ENCODE assay signal across 1 cellular context in genomic region chr5:177303121-177303924, GRCh38.
TF ChIP-seq lines count a peak whose summit lies in the region.

Gene PRELID1 (plus strand): TSS chr5:177303799. CDS start chr5:177303986, 187 bp downstream.
Gene RAB24 (minus strand): TSS chr5:177303719. CDS start chr5:177303288, 431 bp downstream.

TF ChIP-seq in HepG2, 621 proteins besides CTCF, POLR2A, EP300 and RAD21 (continued from another document and continues in another):
- no peak for TF ChIP-seq ATF2 (CRISPR knock-in tag; IDR thresholded peaks at IDR 0.05)
- peak; percentile 46; the same call in 1 of the 2 replicates for TF ChIP-seq KDM3A (CRISPR knock-in tag; IDR thresholded peaks at IDR 0.05; ENCODE audit: low read depth)
- no peak for TF ChIP-seq ZBTB3 (CRISPR knock-in tag; IDR thresholded peaks at IDR 0.05; ENCODE audit: borderline replicate concordance, low read depth)
- no peak; the same call in 1 of the 2 replicates for TF ChIP-seq KDM5A (IDR thresholded peaks at IDR 0.05; ENCODE audit: borderline replicate concordance, low read length)
- TF ChIP-seq ZNF143 (CRISPR knock-in tag; IDR thresholded peaks at IDR 0.05), result no peak
- TF ChIP-seq ZNF652 (CRISPR knock-in tag; IDR thresholded peaks at IDR 0.05; ENCODE audit: borderline replicate concordance, low read depth), result no peak
- peak; percentile 55 for TF ChIP-seq ELF3 (CRISPR knock-in tag; IDR thresholded peaks at IDR 0.05)
- TF ChIP-seq GZF1 (CRISPR knock-in tag; IDR thresholded peaks at IDR 0.05), result peak; percentile 48
- peak; percentile 77; the same call in 1 of the 2 replicates for TF ChIP-seq MXD4 (CRISPR knock-in tag; IDR thresholded peaks at IDR 0.05)
- peak; percentile 21; the same call in 1 of the 2 replicates for TF ChIP-seq NFYB (CRISPR knock-in tag; IDR thresholded peaks at IDR 0.05)
- no peak for TF ChIP-seq RFX5 (IDR thresholded peaks at IDR 0.05; ENCODE audit: low read depth, low read length)
- peak; percentile 41 for TF ChIP-seq ZMYM3 (CRISPR knock-in tag; IDR thresholded peaks at IDR 0.05)
- peak; percentile 57 for TF ChIP-seq JARID2 (CRISPR knock-in tag; IDR thresholded peaks at IDR 0.05; ENCODE audit: insufficient replicate concordance)
- no peak for TF ChIP-seq ZNF251 (CRISPR knock-in tag; IDR thresholded peaks at IDR 0.05)
- TF ChIP-seq ZNF883 (CRISPR knock-in tag; IDR thresholded peaks at IDR 0.05; ENCODE audit: not compliant biosample characterization), result peak; percentile 76
- TF ChIP-seq PRDM10 (CRISPR knock-in tag; IDR thresholded peaks at IDR 0.05; ENCODE audit: low read depth), result no peak
- TF ChIP-seq ZNF672 (CRISPR knock-in tag; IDR thresholded peaks at IDR 0.05), result no peak; the same call in 1 of the 2 replicates
- peak; percentile 63 for TF ChIP-seq SP2 (CRISPR knock-in tag; IDR thresholded peaks at IDR 0.05)
- no peak for TF ChIP-seq POGZ (CRISPR knock-in tag; IDR thresholded peaks at IDR 0.05)
- peak; percentile 40; the same call in 1 of the 2 replicates for TF ChIP-seq ZNF121 (CRISPR knock-in tag; IDR thresholded peaks at IDR 0.05)
- no peak for TF ChIP-seq GMEB2 (CRISPR knock-in tag; IDR thresholded peaks at IDR 0.05; ENCODE audit: low read depth)
- no peak for TF ChIP-seq HHEX (CRISPR knock-in tag; IDR thresholded peaks at IDR 0.05)
- no peak; the same call in 1 of the 2 replicates for TF ChIP-seq DMAP1 (CRISPR knock-in tag; IDR thresholded peaks at IDR 0.05)
- TF ChIP-seq JUN (CRISPR knock-in tag; IDR thresholded peaks at IDR 0.05), result no peak
- peak; percentile 12 for TF ChIP-seq HNRNPK (IDR thresholded peaks at IDR 0.05; ENCODE audit: low read depth, low read length, poor library complexity, severe bottlenecking)
- TF ChIP-seq RARA (CRISPR knock-in tag; IDR thresholded peaks at IDR 0.05), result peak; percentile 11; the same call in 1 of the 2 replicates
- TF ChIP-seq ZNF101 (CRISPR knock-in tag; IDR thresholded peaks at IDR 0.05; ENCODE audit: borderline replicate concordance, low read depth), result no peak
- TF ChIP-seq MAX (IDR thresholded peaks at IDR 0.05), result peak; percentile 59
- no peak for TF ChIP-seq ONECUT2 (CRISPR knock-in tag; IDR thresholded peaks at IDR 0.05)
- TF ChIP-seq ZNF687 (CRISPR knock-in tag; IDR thresholded peaks at IDR 0.05), result peak; percentile 96
- no peak for TF ChIP-seq THAP8 (CRISPR knock-in tag; IDR thresholded peaks at IDR 0.05; ENCODE audit: borderline replicate concordance)
- TF ChIP-seq ZNF33B (CRISPR knock-in tag; IDR thresholded peaks at IDR 0.05), result peak; percentile 77; the same call in 1 of the 2 replicates
- no peak for TF ChIP-seq ATF5 (CRISPR knock-in tag; IDR thresholded peaks at IDR 0.05; ENCODE audit: low read depth)
- TF ChIP-seq GATAD2A (CRISPR knock-in tag; IDR thresholded peaks at IDR 0.05), result peak; percentile 36; the same call in 1 of the 2 replicates
- peak; percentile 86; the same call in 1 of the 2 replicates for TF ChIP-seq ZNF430 (CRISPR knock-in tag; IDR thresholded peaks at IDR 0.05)
- TF ChIP-seq ZSCAN29 (CRISPR knock-in tag; conservative IDR thresholded peaks at IDR 0.05), result 0 out of 2 replicates have a peak, but pooled peaks have one; percentile 63
- no peak for TF ChIP-seq ZBTB42 (CRISPR knock-in tag; IDR thresholded peaks at IDR 0.05)
- peak; percentile 64 for TF ChIP-seq SALL1 (CRISPR knock-in tag; IDR thresholded peaks at IDR 0.05)
- TF ChIP-seq ZBTB14 (CRISPR knock-in tag; IDR thresholded peaks at IDR 0.05), result no peak
- TF ChIP-seq ESRRA (CRISPR knock-in tag; IDR thresholded peaks at IDR 0.05; ENCODE audit: low read depth), result no peak; the same call in 1 of the 2 replicates
- no peak for TF ChIP-seq DBP (CRISPR knock-in tag; IDR thresholded peaks at IDR 0.05; ENCODE audit: not compliant biosample characterization)
- no peak for TF ChIP-seq U2AF1 (optimal IDR thresholded peaks at IDR 0.05; ENCODE audit: low read depth, low read length)
- TF ChIP-seq HOXD1 (CRISPR knock-in tag; IDR thresholded peaks at IDR 0.05), result peak; percentile 28; the same call in 1 of the 2 replicates
- TF ChIP-seq REST (IDR thresholded peaks at IDR 0.05; ENCODE audit: borderline replicate concordance in 1 of 2, low read depth in 1 of 2, low read length in 2 of 2), result no peak; a peak in 1 of 4 replicates
- TF ChIP-seq DR1 (CRISPR knock-in tag; IDR thresholded peaks at IDR 0.05), result peak; percentile 81
- TF ChIP-seq RBFOX2 (IDR thresholded peaks at IDR 0.05; ENCODE audit: low read depth, low read length), result peak; percentile 91
- TF ChIP-seq ZNF234 (CRISPR knock-in tag; conservative IDR thresholded peaks at IDR 0.05), result no peak
- no peak for TF ChIP-seq EED (CRISPR knock-in tag; IDR thresholded peaks at IDR 0.05)
- no peak for TF ChIP-seq ZZZ3 (CRISPR knock-in tag; IDR thresholded peaks at IDR 0.05; ENCODE audit: borderline replicate concordance)
